Comparison of ENCODE assay signal across 22 cellular contexts in the genomic region with DNA sequence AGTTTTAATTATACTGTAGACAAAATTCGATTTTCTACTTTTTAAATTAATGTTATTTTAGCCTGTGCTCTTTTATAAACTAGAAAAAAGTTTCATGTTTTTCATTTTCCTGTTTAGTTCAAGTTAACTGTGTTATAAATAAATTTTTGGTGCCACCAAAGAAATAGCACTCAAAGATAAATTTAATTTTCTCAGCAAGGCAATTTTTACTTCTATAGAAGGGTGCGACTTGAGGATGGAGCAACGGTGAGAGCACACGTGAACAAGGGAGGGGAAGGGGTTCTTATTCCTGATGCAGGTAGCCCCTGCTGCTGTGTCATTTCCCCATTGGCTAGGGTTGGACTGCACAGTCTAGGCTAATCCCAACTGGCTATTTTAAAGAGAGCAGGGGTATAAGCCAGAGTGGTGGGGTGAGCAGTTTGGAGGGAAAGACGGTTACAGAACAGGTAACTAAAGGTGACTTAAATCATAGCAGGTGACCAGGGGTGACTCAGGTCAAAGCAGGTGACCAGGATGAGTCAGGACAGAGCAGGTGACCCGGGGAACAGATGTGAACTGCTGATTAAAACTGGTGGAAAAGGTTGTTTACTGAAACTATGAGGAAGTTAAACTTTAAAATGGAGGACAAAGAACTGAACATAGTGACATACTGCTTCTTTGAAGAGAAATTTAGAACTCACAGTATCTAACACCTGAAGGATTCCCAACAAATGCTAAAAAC.
"Had no signal": no experiment of that assay in that cellular context is flagged by ENCODE, and none has a peak within 500 bp of the region (broad histone marks: within the 10 kb centered on the region; RNA-seq: fewer than 3 reads in every experiment).

No MANE protein-coding gene starts in this region.

- H3K4me3 ChIP-seq: adrenal gland, ascending aorta, cardiac muscle cell, colonic mucosa, mucosa of descending colon, thoracic aorta, upper lobe of left lung had no signal

- H3K27me3 ChIP-seq: adrenal gland, ascending aorta, cardiac muscle cell, colonic mucosa, upper lobe of left lung had no signal

- ATAC-seq: activated T-cell treated with anti-CD3 and anti-CD28 coated beads, Interleukin-2, amount 50 U/mL, for 72 hours; mucosa of descending colon; natural killer cell treated with Interleukin-12 subunit alpha and Interleukin-12 subunit beta and Interleukin-15 and Interleukin-18, amount 100 ng/mL, for 72 hours; right cardiac atrium; stimulated activated naive CD8-positive, alpha-beta T cell treated with anti-CD3 and anti-CD28 coated beads, Interleukin-15, Interleukin-2, amounts not matched to agents 100 U/mL and 50 U/mL, for 24 hours had no signal

- DNase-seq: activated CD4-positive, alpha-beta T cell treated with anti-CD3 and anti-CD28 coated beads for 4 hours; activated CD4-positive, alpha-beta T cell treated with anti-CD3 and anti-CD28 coated beads, Interleukin-2, amount 50 U/mL, for 4 hours; activated naive CD4-positive, alpha-beta T cell treated with Interleukin-2 at 50 U/mL for 16 hours; activated T-cell treated with anti-CD3 and anti-CD28 coated beads for 4 hours; activated T-cell treated with anti-CD3 and anti-CD28 coated beads, Interleukin-2, amount 50 U/mL, for 72 hours; adrenal gland; cerebellar nuclear complex; colonic mucosa; effector CD8-positive, alpha-beta T cell; glutamatergic neuron; posterior cingulate gyrus; right cardiac atrium; stimulated activated CD4-positive, alpha-beta T cell treated with anti-CD3 and anti-CD28 coated beads, Interleukin-12 subunit alpha, Interleukin-12 subunit beta, amount 100 ng/mL, for 4 hours; stimulated activated CD4-positive, alpha-beta T cell treated with anti-CD3 and anti-CD28 coated beads, Interleukin-4, amount 100 ng/mL, for 1 hour; stimulated activated naive CD8-positive, alpha-beta T cell treated with anti-CD3 and anti-CD28 coated beads, Interleukin-15, Interleukin-2, amounts not matched to agents 100 U/mL and 50 U/mL, for 24 hours; upper lobe of left lung had no signal

- H3K27ac ChIP-seq: adrenal gland, ascending aorta, cardiac muscle cell, colonic mucosa, thoracic aorta, upper lobe of left lung, VCaP had no signal

- H3K4me1 ChIP-seq: adrenal gland, ascending aorta, colonic mucosa, upper lobe of left lung had no signal

- H3K36me3 ChIP-seq: adrenal gland, ascending aorta, cardiac muscle cell, colonic mucosa, thoracic aorta, upper lobe of left lung had no signal

- H3K9me3 ChIP-seq: adrenal gland, colonic mucosa, upper lobe of left lung had no signal
